In the genomic region with DNA sequence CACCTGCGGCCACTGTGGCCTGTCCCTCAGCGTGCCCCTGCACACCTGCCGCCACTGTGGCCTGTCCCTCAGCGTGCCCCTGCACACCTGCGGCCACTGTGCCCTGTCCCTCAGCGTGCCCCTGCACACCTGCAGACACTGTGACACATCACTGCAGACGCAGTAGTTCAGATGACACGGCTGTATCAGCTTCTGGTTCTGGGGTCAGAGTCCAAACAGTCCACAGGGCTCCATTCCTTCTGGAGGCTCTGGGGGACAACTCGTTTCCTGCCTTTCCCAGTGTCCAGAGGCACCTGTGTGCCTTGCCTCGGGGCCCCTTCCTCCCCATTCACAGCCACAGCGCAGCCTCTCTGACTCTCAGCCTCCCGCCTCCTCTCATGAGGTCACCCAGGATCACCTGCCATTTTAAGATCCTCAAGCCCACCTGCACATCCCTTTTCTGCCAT, we compare ENCODE assay signal across 17 cellular contexts. TPM values are rescaled to one million over a fixed set of nuclear protein-coding genes. Genes with fewer than 3 reads are reported as not detected.
DNase-seq lines count a peak whose midpoint lies in the region; ATAC-seq lines count a peak whose summit lies in the region.
"Had no signal": no experiment of that assay in that cellular context is flagged by ENCODE, and none has a peak within 500 bp of the region (broad histone marks: within the 10 kb centered on the region; RNA-seq: fewer than 3 reads in every experiment).

No MANE protein-coding gene starts in this region.

- peaks cover 42% of the 10 kb centered on the region for H3K4me1 Mint-ChIP-seq in T-helper 1 cell treated with Interleukin-12 subunit alpha and Interleukin-12 subunit beta and Interleukin-4 antibody, amounts not matched to agents 30 μg/mL and 1 μg/mL, for 36 hours (ENCODE audit: low read depth)
- H3K4me1 Mint-ChIP-seq in activated T-helper 1 cell treated with anti-CD3 and anti-CD28 coated beads, Interleukin-12 subunit alpha, Interleukin-12 subunit beta, Interleukin-2, Interleukin-4 antibody, amounts not matched to agents 30 ng/mL and 10 ng/mL and 1 ng/mL, durations not matched to agents 14 hours and 24 hours and 36 hours (ENCODE audit: low read depth) = peaks cover 43% of the 10 kb centered on the region
- H3K4me1 Mint-ChIP-seq in stimulated activated memory B cell treated with anti-CD40 and anti-IgM and Interleukin-4, amounts not matched to agents 10 μg/mL and 1 μg/mL and 100 μg/mL, for 72 hours = peaks cover 60% of the 10 kb centered on the region

- no peak overlapping the region for H3K4me3 ChIP-seq in GM23248
- H3K4me3 ChIP-seq: gastrocnemius medialis had no signal

- H3K36me3 Mint-ChIP-seq in T-helper 1 cell treated with Interleukin-12 subunit alpha and Interleukin-12 subunit beta and Interleukin-4 antibody, amounts not matched to agents 30 μg/mL and 1 μg/mL, for 36 hours (ENCODE audit: low read depth) = peaks cover 37% of the 10 kb centered on the region
- peaks cover 41% of the 10 kb centered on the region for H3K36me3 Mint-ChIP-seq in activated T-helper 1 cell treated with anti-CD3 and anti-CD28 coated beads, Interleukin-12 subunit alpha, Interleukin-12 subunit beta, Interleukin-2, Interleukin-4 antibody, amounts not matched to agents 30 ng/mL and 10 ng/mL and 1 ng/mL, durations not matched to agents 14 hours and 24 hours and 36 hours (ENCODE audit: low read depth)
- H3K36me3 Mint-ChIP-seq in stimulated activated memory B cell treated with anti-CD40 and anti-IgM and Interleukin-4, amounts not matched to agents 10 μg/mL and 1 μg/mL and 100 μg/mL, for 72 hours = peaks cover 73% of the 10 kb centered on the region

- peaks cover 17% of the 10 kb centered on the region; the same call in 1 of the 2 replicates for H3F3A ChIP-seq in GM23248 (ENCODE audit: insufficient read depth)

- H3K27me3 Mint-ChIP-seq in T-helper 1 cell treated with Interleukin-12 subunit alpha and Interleukin-12 subunit beta and Interleukin-4 antibody, amounts not matched to agents 30 μg/mL and 1 μg/mL, for 36 hours (ENCODE audit: low read depth) = no peaks in the 10 kb centered on the region
- no peaks in the 10 kb centered on the region for H3K27me3 Mint-ChIP-seq in activated T-helper 1 cell treated with anti-CD3 and anti-CD28 coated beads, Interleukin-12 subunit alpha, Interleukin-12 subunit beta, Interleukin-2, Interleukin-4 antibody, amounts not matched to agents 30 ng/mL and 10 ng/mL and 1 ng/mL, durations not matched to agents 14 hours and 24 hours and 36 hours (ENCODE audit: insufficient read depth)
- H3K27me3 Mint-ChIP-seq in stimulated activated memory B cell treated with anti-CD40 and anti-IgM and Interleukin-4, amounts not matched to agents 10 μg/mL and 1 μg/mL and 100 μg/mL, for 72 hours = no peaks in the 10 kb centered on the region
- H3K27me3 Mint-ChIP-seq: naive B cell had no signal

- peaks cover 31% of the 10 kb centered on the region for H3K4me1 ChIP-seq in GM23248 (ENCODE audit: insufficient read depth)

- no peak overlapping the region for H3K9ac ChIP-seq in GM23248

- ATAC-seq in left lobe of liver (peak; percentile 81), GM21576 (IDR thresholded peaks at IDR 0.05; ENCODE audit: unreplicated experiment) (no peak)
- no peak for ATAC-seq in stimulated activated memory B cell treated with anti-CD40 and anti-IgM and Interleukin-4, amounts not matched to agents 10 μg/mL and 1 μg/mL and 100 μg/mL, for 72 hours
- ATAC-seq: sciatic nerve had no signal

- 86 to 87% methylated on average over 12 of the region's 12 CpGs for WGBS in GM23248 (ENCODE audit: low coverage in 1 of 2, low lambda C conversion rate in 2 of 2, missing lambda C conversion rate in 2 of 2), 2 experiments

- H3K9me2 ChIP-seq in GM23248 (ENCODE audit: insufficient read depth) = no peaks in the 10 kb centered on the region

- DNase-seq in T-helper 1 cell (no peak), left lobe of liver (ENCODE audit: low spot score) (no peak), GM23248 (no peak), ecto neural progenitor cell (ENCODE audit: low spot score) (no peak)
- DNase-seq in activated T-helper 1 cell treated with anti-CD3 and anti-CD28 coated beads, Interleukin-12 subunit alpha, Interleukin-12 subunit beta, Interleukin-2, Interleukin-4 antibody, amounts not matched to agents 30 ng/mL and 10 ng/mL and 1 ng/mL, durations not matched to agents 14 hours and 24 hours and 36 hours (ENCODE audit: low spot score) = no peak
- DNase-seq: gastrocnemius medialis, islet precursor cell, naive B cell, NCI-H1105 treated with DMSO at 0.1 percent for 48 hours, NCI-H446 had no signal

- intact Hi-C loops in activated T-helper 1 cell treated with anti-CD3 and anti-CD28 coated beads, Interleukin-12 subunit alpha, Interleukin-12 subunit beta, Interleukin-2, Interleukin-4 antibody, amounts not matched to agents 30 ng/mL and 10 ng/mL and 1 ng/mL, durations not matched to agents 14 hours and 24 hours and 36 hours (cut with micrococcal nuclease) = no loop called here

- in situ Hi-C loops in GM23248 (cut with MboI) = no loop called here

- H2AFZ ChIP-seq in GM23248 = no peak overlapping the region

- H3K27ac Mint-ChIP-seq in T-helper 1 cell treated with Interleukin-12 subunit alpha and Interleukin-12 subunit beta and Interleukin-4 antibody, amounts not matched to agents 30 μg/mL and 1 μg/mL, for 36 hours = no peak overlapping the region
- H3K27ac Mint-ChIP-seq in activated T-helper 1 cell treated with anti-CD3 and anti-CD28 coated beads, Interleukin-12 subunit alpha, Interleukin-12 subunit beta, Interleukin-2, Interleukin-4 antibody, amounts not matched to agents 30 ng/mL and 10 ng/mL and 1 ng/mL, durations not matched to agents 14 hours and 24 hours and 36 hours = peak overlapping the region; percentile 58
- peak overlapping the region; percentile 17 for H3K27ac Mint-ChIP-seq in stimulated activated memory B cell treated with anti-CD40 and anti-IgM and Interleukin-4, amounts not matched to agents 10 μg/mL and 1 μg/mL and 100 μg/mL, for 72 hours

- H3K79me2 ChIP-seq in GM23248 (ENCODE audit: insufficient read depth) = peaks cover 93% of the 10 kb centered on the region

- peak overlapping the region; percentile 44 for H3K4me3 Mint-ChIP-seq in T-helper 1 cell treated with Interleukin-12 subunit alpha and Interleukin-12 subunit beta and Interleukin-4 antibody, amounts not matched to agents 30 μg/mL and 1 μg/mL, for 36 hours
- H3K4me3 Mint-ChIP-seq in activated T-helper 1 cell treated with anti-CD3 and anti-CD28 coated beads, Interleukin-12 subunit alpha, Interleukin-12 subunit beta, Interleukin-2, Interleukin-4 antibody, amounts not matched to agents 30 ng/mL and 10 ng/mL and 1 ng/mL, durations not matched to agents 14 hours and 24 hours and 36 hours = peak overlapping the region; percentile 45
- no peak overlapping the region for H3K4me3 Mint-ChIP-seq in stimulated activated memory B cell treated with anti-CD40 and anti-IgM and Interleukin-4, amounts not matched to agents 10 μg/mL and 1 μg/mL and 100 μg/mL, for 72 hours

- H3K9me3 Mint-ChIP-seq in T-helper 1 cell treated with Interleukin-12 subunit alpha and Interleukin-12 subunit beta and Interleukin-4 antibody, amounts not matched to agents 30 μg/mL and 1 μg/mL, for 36 hours = no peaks in the 10 kb centered on the region
- no peaks in the 10 kb centered on the region for H3K9me3 Mint-ChIP-seq in activated T-helper 1 cell treated with anti-CD3 and anti-CD28 coated beads, Interleukin-12 subunit alpha, Interleukin-12 subunit beta, Interleukin-2, Interleukin-4 antibody, amounts not matched to agents 30 ng/mL and 10 ng/mL and 1 ng/mL, durations not matched to agents 14 hours and 24 hours and 36 hours
- no peaks in the 10 kb centered on the region for H3K9me3 Mint-ChIP-seq in stimulated activated memory B cell treated with anti-CD40 and anti-IgM and Interleukin-4, amounts not matched to agents 10 μg/mL and 1 μg/mL and 100 μg/mL, for 72 hours
- H3K9me3 Mint-ChIP-seq: IgD-negative memory B cell, naive B cell had no signal

- H3K27me3 ChIP-seq in GM23248 (replicated peaks; ENCODE audit: insufficient read depth) = no peaks in the 10 kb centered on the region
- H3K27me3 ChIP-seq: ascending aorta, gastrocnemius medialis had no signal

- no peak overlapping the region for H3K4me2 ChIP-seq in GM23248 (ENCODE audit: unreplicated experiment)

- peaks cover 18% of the 10 kb centered on the region; the same call in 1 of the 2 replicates for H3K36me3 ChIP-seq in GM23248 (ENCODE audit: low read depth)

- no peak overlapping the region for H3K27ac ChIP-seq in GM23248

- H3K9me3 ChIP-seq in GM23248 (ENCODE audit: low read depth) = no peaks in the 10 kb centered on the region
- H3K9me3 ChIP-seq: ascending aorta, gastrocnemius medialis had no signal

- H4K20me1 ChIP-seq in GM23248 (ENCODE audit: insufficient read depth) = peaks cover 10% of the 10 kb centered on the region; the same call in 1 of the 2 replicates

RNA-seq across cellular contexts. Expression of a gene that starts 5.5 kb away (rescaled TPM):
- 153 and 169 TPM in 2 replicates for total RNA-seq in activated T-helper 1 cell treated with anti-CD3 and anti-CD28 coated beads, Interleukin-12 subunit alpha, Interleukin-12 subunit beta, Interleukin-2, Interleukin-4 antibody, amounts not matched to agents 30 ng/mL and 10 ng/mL and 1 ng/mL, durations not matched to agents 14 hours and 24 hours and 36 hours
- 19.0 TPM for total RNA-seq in left lobe of liver
- total RNA-seq in GM23248 (2014; rRNA removed; shearing (Covaris generic)) = 20.9 and 26.7 TPM in 2 replicates
- polyA plus RNA-seq in GM23248 (2016; fragmentation: Nextera tagmentation; extraction: Ambion mirVana) = 13.7 and 16.8 TPM in 2 replicates

RNA-seq across cellular contexts. Expression of a gene that starts 6.0 kb away (rescaled TPM):
- total RNA-seq in activated T-helper 1 cell treated with anti-CD3 and anti-CD28 coated beads, Interleukin-12 subunit alpha, Interleukin-12 subunit beta, Interleukin-2, Interleukin-4 antibody, amounts not matched to agents 30 ng/mL and 10 ng/mL and 1 ng/mL, durations not matched to agents 14 hours and 24 hours and 36 hours = 67.5 and 68.2 TPM in 2 replicates
- 41.3 TPM for total RNA-seq in left lobe of liver
- 68.3 and 85.1 TPM in 2 replicates for total RNA-seq in GM23248 (2014; rRNA removed; shearing (Covaris generic))
- polyA plus RNA-seq in GM23248 (2016; fragmentation: Nextera tagmentation; extraction: Ambion mirVana) = 62.3 and 69.5 TPM in 2 replicates

RNA-seq across cellular contexts. Expression of a gene that starts 7.0 kb away (rescaled TPM):
- 2.2 and 4.5 TPM in 2 replicates for total RNA-seq in activated T-helper 1 cell treated with anti-CD3 and anti-CD28 coated beads, Interleukin-12 subunit alpha, Interleukin-12 subunit beta, Interleukin-2, Interleukin-4 antibody, amounts not matched to agents 30 ng/mL and 10 ng/mL and 1 ng/mL, durations not matched to agents 14 hours and 24 hours and 36 hours
- total RNA-seq in left lobe of liver = 0.93 TPM
- not detected in 2 replicates for total RNA-seq in GM23248 (2014; rRNA removed; shearing (Covaris generic))
- not detected in 2 replicates for polyA plus RNA-seq in GM23248 (2016; fragmentation: Nextera tagmentation; extraction: Ambion mirVana)
- total RNA-seq: ascending aorta had no signal

RNA-seq across cellular contexts. Expression of a gene that starts 14.1 kb away (rescaled TPM):
- 0.34 TPM in 1 of 2 replicates, not detected in the other for total RNA-seq in activated T-helper 1 cell treated with anti-CD3 and anti-CD28 coated beads, Interleukin-12 subunit alpha, Interleukin-12 subunit beta, Interleukin-2, Interleukin-4 antibody, amounts not matched to agents 30 ng/mL and 10 ng/mL and 1 ng/mL, durations not matched to agents 14 hours and 24 hours and 36 hours
- total RNA-seq in left lobe of liver = 0.18 TPM
- not detected in 2 replicates for total RNA-seq in GM23248 (2014; rRNA removed; shearing (Covaris generic))
- 0.41 TPM in 1 of 2 replicates, not detected in the other for polyA plus RNA-seq in GM23248 (2016; fragmentation: Nextera tagmentation; extraction: Ambion mirVana)
- total RNA-seq: A172, ascending aorta, sciatic nerve had no signal

RNA-seq across cellular contexts. Expression of a gene that starts 39.9 kb away (rescaled TPM):
- total RNA-seq in activated T-helper 1 cell treated with anti-CD3 and anti-CD28 coated beads, Interleukin-12 subunit alpha, Interleukin-12 subunit beta, Interleukin-2, Interleukin-4 antibody, amounts not matched to agents 30 ng/mL and 10 ng/mL and 1 ng/mL, durations not matched to agents 14 hours and 24 hours and 36 hours = 0.07 and 0.16 TPM in 2 replicates
- total RNA-seq in left lobe of liver = 0.28 TPM
- not detected in 2 replicates for total RNA-seq in GM23248 (2014; rRNA removed; shearing (Covaris generic))
- 0.19 TPM in 1 of 2 replicates, not detected in the other for polyA plus RNA-seq in GM23248 (2016; fragmentation: Nextera tagmentation; extraction: Ambion mirVana)
